In the genomic region with DNA sequence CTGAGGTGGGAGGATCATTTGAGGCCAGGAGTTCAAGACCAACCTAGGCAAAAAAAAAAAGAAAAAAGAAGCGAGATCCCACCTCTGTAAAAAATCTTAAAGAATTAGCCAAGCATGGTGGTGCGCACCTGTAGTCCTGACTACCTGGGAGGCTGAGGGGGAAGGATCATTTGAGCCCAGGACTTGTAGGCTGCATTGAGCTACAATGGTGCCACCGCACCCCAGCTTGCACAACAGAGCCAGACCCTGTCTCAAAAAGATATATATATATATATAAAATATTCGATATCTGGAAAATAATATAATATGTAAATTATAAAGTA, we compare ENCODE assay signal across 7 cellular contexts. TPM values are rescaled to one million over a fixed set of nuclear protein-coding genes. Genes with fewer than 3 reads are reported as not detected.
A peak's percentile ranks its signal among the peaks of the same experiment; 100 is the strongest.
DNase-seq lines count a peak whose midpoint lies in the region; ATAC-seq and TF ChIP-seq lines count a peak whose summit lies in the region.

No MANE protein-coding gene starts in this region.

- H3K4me3 Mint-ChIP-seq in effector memory CD8-positive, alpha-beta T cell = peak overlapping the region; percentile 88 to 91

- H3K36me3 ChIP-seq in GM23248 (ENCODE audit: low read depth) (no peaks in the 10 kb centered on the region), OCI-LY3 (replicated peaks; ENCODE audit: low read depth, low read length) (peaks cover 19% of the 10 kb centered on the region), gastrocnemius medialis (no peaks in the 10 kb centered on the region)

- in situ Hi-C loops in GM23248 (cut with MboI) = no loop called here
- in situ Hi-C loops in gastrocnemius medialis (cut with MboI; ENCODE audit: low sequenced_read_pairs in 4 of 4) = loop anchor here in 2 of 4 donors (25.0 kb wide), 1 partner anchor 279 kb away; the partner anchor contains the start of gene MAN2C1 (in 2 of the 2)

- peaks cover 18% of the 10 kb centered on the region for H3K4me1 ChIP-seq in GM23248 (ENCODE audit: insufficient read depth)
- peaks cover 15% of the 10 kb centered on the region for H3K4me1 ChIP-seq in OCI-LY3 (ENCODE audit: low read length)
- peaks cover 26 to 28% of the 10 kb centered on the region in 2 donors for H3K4me1 ChIP-seq in gastrocnemius medialis

- no peaks in the 10 kb centered on the region for H3K9me3 Mint-ChIP-seq in effector memory CD8-positive, alpha-beta T cell

- H3K27ac Mint-ChIP-seq in effector memory CD8-positive, alpha-beta T cell = peak overlapping the region; percentile 91 to 94

- no peak for DNase-seq in GM23248
- DNase-seq in effector memory CD8-positive, alpha-beta T cell = no peak
- no peak for DNase-seq in gastrocnemius medialis
- no peak for DNase-seq in HT-29 (ENCODE audit: low spot score)
- no peak for DNase-seq in NCI-H2196 (lab: John Stamatoyannopoulos, UW; ENCODE audit: unreplicated experiment)
- DNase-seq in stimulated activated naive CD4-positive, alpha-beta T cell treated with Interleukin-2 at 50 U/mL for 16 hours (lab: John Stamatoyannopoulos, UW) = no peak

- H3K27me3 Mint-ChIP-seq in effector memory CD8-positive, alpha-beta T cell = no peaks in the 10 kb centered on the region

- H3K4me2 ChIP-seq in GM23248 (ENCODE audit: unreplicated experiment) (peak overlapping the region; percentile 98), OCI-LY3 (ENCODE audit: low read length) (peak overlapping the region; percentile 85)

- peak overlapping the region; percentile 77 for H2AFZ ChIP-seq in GM23248
- H2AFZ ChIP-seq in OCI-LY3 (ENCODE audit: low read depth, low read length) = no peak overlapping the region

- H3K9ac ChIP-seq in GM23248 (peak overlapping the region; percentile 89), OCI-LY3 (ENCODE audit: low read length) (peak overlapping the region; percentile 79)

- no peaks in the 10 kb centered on the region for H3K27me3 ChIP-seq in GM23248 (replicated peaks; ENCODE audit: insufficient read depth)
- H3K27me3 ChIP-seq in OCI-LY3 (ENCODE audit: low read depth, low read length) = peaks cover 3% of the 10 kb centered on the region
- H3K27me3 ChIP-seq in gastrocnemius medialis = no peaks in the 10 kb centered on the region

- H3K36me3 Mint-ChIP-seq in effector memory CD8-positive, alpha-beta T cell (ENCODE audit: insufficient read depth) = peaks cover 23% of the 10 kb centered on the region

- TF ChIP-seq CTCF in OCI-LY3 (IDR thresholded peaks at IDR 0.05; ENCODE audit: low read depth, low read length) (no peak), gastrocnemius medialis (IDR thresholded peaks at IDR 0.05 in 4 of 5, conservative IDR thresholded peaks at IDR 0.05 in 1 of 5) (no peak)

- peaks cover 25% of the 10 kb centered on the region for H3F3A ChIP-seq in GM23248 (ENCODE audit: insufficient read depth)

- WGBS in GM23248 (ENCODE audit: low coverage in 1 of 2, low lambda C conversion rate in 2 of 2, missing lambda C conversion rate in 2 of 2), 2 experiments = 70 to 75% methylated on average over 4 of the region's 4 CpGs

- TF ChIP-seq POLR2A in gastrocnemius medialis (IDR thresholded peaks at IDR 0.05) = no peak

- no peaks in the 10 kb centered on the region for H3K9me2 ChIP-seq in GM23248 (ENCODE audit: insufficient read depth)

- H3K4me3 ChIP-seq in GM23248 = peak overlapping the region; percentile 80
- H3K4me3 ChIP-seq in OCI-LY3 (ENCODE audit: low read length) = peak overlapping the region; percentile 89
- peak overlapping the region in 1 of 4 donors; percentile 75 for H3K4me3 ChIP-seq in gastrocnemius medialis

- H3K9me3 ChIP-seq in GM23248 (ENCODE audit: low read depth) (no peaks in the 10 kb centered on the region), OCI-LY3 (ENCODE audit: insufficient read depth, low read length) (no peaks in the 10 kb centered on the region), gastrocnemius medialis (no peaks in the 10 kb centered on the region)

- H4K20me1 ChIP-seq in GM23248 (ENCODE audit: insufficient read depth) (no peaks in the 10 kb centered on the region), OCI-LY3 (ENCODE audit: insufficient read depth, low read length) (peaks cover 18% of the 10 kb centered on the region)

- intact Hi-C loops in gastrocnemius medialis (cut with DNase I; ENCODE audit: low total_unique reads) = no loop called here

- peaks cover 31% of the 10 kb centered on the region in 2 donors for H3K4me1 Mint-ChIP-seq in effector memory CD8-positive, alpha-beta T cell (ENCODE audit: low read depth in 2 of 2)

- H3K79me2 ChIP-seq in GM23248 (ENCODE audit: insufficient read depth) (peaks cover 49% of the 10 kb centered on the region), OCI-LY3 (ENCODE audit: low read length) (peaks cover 36% of the 10 kb centered on the region)

- no peak for ATAC-seq in effector memory CD8-positive, alpha-beta T cell (replicated peaks)
- ATAC-seq in gastrocnemius medialis = no peak

- peak overlapping the region; percentile 89 for H3K27ac ChIP-seq in GM23248
- peak overlapping the region; percentile 69 for H3K27ac ChIP-seq in OCI-LY3 (ENCODE audit: low read length)
- peak overlapping the region; percentile 87 to 95 (median 92) for H3K27ac ChIP-seq in gastrocnemius medialis

RNA-seq across cellular contexts. Expression of gene IMP3, which starts 1.1 kb away (rescaled TPM):
- total RNA-seq in GM23248 (2014; rRNA removed; shearing (Covaris generic)) = 138 and 154 TPM in 2 replicates
- 103 and 105 TPM in 2 replicates for polyA plus RNA-seq in GM23248 (2016; fragmentation: Nextera tagmentation; extraction: Ambion mirVana)
- total RNA-seq in gastrocnemius medialis = 100 to 1,000 TPM; 110 to 184 (median 153) TPM
- total RNA-seq in HT-29 (2014; rRNA removed; shearing (Covaris generic)) = 186 and 250 TPM in 2 replicates

RNA-seq across cellular contexts. Expression of gene SNX33, which starts 6.6 kb away (rescaled TPM):
- total RNA-seq in GM23248 (2014; rRNA removed; shearing (Covaris generic)) = 22.9 and 28.7 TPM in 2 replicates
- 13.0 and 13.1 TPM in 2 replicates for polyA plus RNA-seq in GM23248 (2016; fragmentation: Nextera tagmentation; extraction: Ambion mirVana)
- 1 to 10 TPM; 4.9 to 6.7 (median 5.5) TPM for total RNA-seq in gastrocnemius medialis
- total RNA-seq in HT-29 (2014; rRNA removed; shearing (Covaris generic)) = 25.6 and 27.3 TPM in 2 replicates

RNA-seq across cellular contexts. Expression of gene SNUPN, which starts 15.6 kb away (rescaled TPM):
- total RNA-seq in GM23248 (2014; rRNA removed; shearing (Covaris generic)) = 31.9 and 33.5 TPM in 2 replicates
- 38.0 and 41.5 TPM in 2 replicates for polyA plus RNA-seq in GM23248 (2016; fragmentation: Nextera tagmentation; extraction: Ambion mirVana)
- 10 to 100 TPM; 14.2 to 18.3 (median 15.9) TPM for total RNA-seq in gastrocnemius medialis
- total RNA-seq in HT-29 (2014; rRNA removed; shearing (Covaris generic)) = 27.2 and 30.6 TPM in 2 replicates
